In the genomic region with DNA sequence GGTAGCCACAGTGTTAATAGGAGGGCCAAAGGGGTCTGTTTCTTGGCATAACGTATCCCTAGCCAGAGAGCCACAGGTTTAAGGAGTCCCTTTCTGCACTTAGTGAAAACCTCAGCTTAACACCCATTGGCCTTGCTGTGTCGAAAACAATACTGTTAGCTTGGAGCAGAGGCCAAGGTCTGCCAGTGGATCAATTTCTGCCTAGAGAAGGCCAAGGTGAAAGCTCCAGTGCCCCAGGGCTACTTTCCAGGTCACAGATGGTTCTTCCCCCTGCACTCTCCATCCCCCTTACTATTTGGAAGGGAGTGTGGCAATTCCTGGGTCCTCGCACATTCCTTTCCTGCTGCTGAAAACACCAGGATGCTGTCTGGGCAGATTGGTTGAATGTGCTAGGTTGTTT, we compare ENCODE assay signal across 23 cellular contexts.
DNase-seq lines count a peak whose midpoint lies in the region; ATAC-seq, FAIRE-seq and TF ChIP-seq lines count a peak whose summit lies in the region.
"Had no signal": no experiment of that assay in that cellular context is flagged by ENCODE, and none has a peak within 500 bp of the region (broad histone marks: within the 10 kb centered on the region; RNA-seq: fewer than 3 reads in every experiment).

No MANE protein-coding gene starts in this region.

- ATAC-seq in K562 (no peak), HepG2 (peak; percentile 69), HG03139 (IDR thresholded peaks at IDR 0.05; ENCODE audit: unreplicated experiment) (no peak), GM21737 (IDR thresholded peaks at IDR 0.05; ENCODE audit: unreplicated experiment) (no peak)

- no peaks in the 10 kb centered on the region for H3K9me3 Mint-ChIP-seq in neural progenitor cell
- H3K9me3 Mint-ChIP-seq: H9 had no signal

- H3K9me1 ChIP-seq in K562 (ENCODE audit: control insufficient read depth, insufficient read depth, low read length): no peaks in the 10 kb centered on the region

- H3K27ac ChIP-seq in K562 (ENCODE audit: extremely low read depth, low read depth, low read length) (no peak overlapping the region), HepG2 (ENCODE audit: extremely low read length, insufficient read depth, low read length) (no peak overlapping the region), neural progenitor cell (no peak overlapping the region), suprapubic skin (peak overlapping the region; percentile 63)
- H3K27ac ChIP-seq: SJCRH30 had no signal

- H3K79me2 ChIP-seq in K562 (ENCODE audit: control insufficient read depth, insufficient read depth, low read length) (no peaks in the 10 kb centered on the region), HepG2 (ENCODE audit: insufficient read depth, low read length) (no peaks in the 10 kb centered on the region), neural progenitor cell (ENCODE audit: low read depth) (no peaks in the 10 kb centered on the region)

- H3K9me3 ChIP-seq in K562 (replicated peaks; ENCODE audit: control insufficient read depth, insufficient read depth, low read depth, low read length) (no peaks in the 10 kb centered on the region), HepG2 (ENCODE audit: low read length) (no peaks in the 10 kb centered on the region), neural progenitor cell (ENCODE audit: low read depth) (no peaks in the 10 kb centered on the region), suprapubic skin (no peaks in the 10 kb centered on the region)
- H3K9me3 ChIP-seq: SJCRH30 had no signal

- intact Hi-C loops in K562 (cut with micrococcal nuclease) (no loop called here), HepG2 (cut with micrococcal nuclease; ENCODE audit: unreplicated experiment) (no loop called here)

- H3K36me3 ChIP-seq in K562 (ENCODE audit: control insufficient read depth, insufficient read depth, low read length) (no peaks in the 10 kb centered on the region), HepG2 (replicated peaks in 1 of 2; ENCODE audit: control insufficient read depth in 1 of 2, insufficient read depth in 2 of 2, low read length in 2 of 2) (no peaks in the 10 kb centered on the region), neural progenitor cell (no peaks in the 10 kb centered on the region), suprapubic skin (no peaks in the 10 kb centered on the region)
- H3K36me3 ChIP-seq: SJCRH30 had no signal

- H3K4me2 ChIP-seq in K562 (ENCODE audit: insufficient read depth, low read length) (no peak overlapping the region), HepG2 (ENCODE audit: low read depth, low read length) (no peak overlapping the region), neural progenitor cell (no peak overlapping the region)

- H3K4me3 Mint-ChIP-seq in neural progenitor cell: no peak overlapping the region
- H3K4me3 Mint-ChIP-seq: B cell, CD14-positive monocyte, H9, IgD-negative memory B cell had no signal

- WGBS in K562 (ENCODE audit: insufficient coverage, low coverage, missing lambda C conversion rate): 76% methylated on average over 2 of the region's 3 CpGs
- WGBS in HepG2 (ENCODE audit: low lambda C conversion rate): 27% methylated on average over 3 of the region's 3 CpGs
- 94% methylated on average over 3 of the region's 3 CpGs for WGBS in suprapubic skin

- H3K27me3 ChIP-seq in K562 (ENCODE audit: control insufficient read depth in 2 of 2, insufficient read depth in 2 of 2, low read length in 2 of 2) (no peaks in the 10 kb centered on the region; a peak in 1 of 5 replicates), HepG2 (ENCODE audit: control insufficient read depth in 1 of 2, insufficient read depth in 2 of 2, low read length in 2 of 2) (peaks cover 0 to 5% of the 10 kb centered on the region in 2 experiments; a peak in 3 of 5 replicates), neural progenitor cell (no peaks in the 10 kb centered on the region), suprapubic skin (no peaks in the 10 kb centered on the region)
- H3K27me3 ChIP-seq: SJCRH30 had no signal

- no peak for TF ChIP-seq RAD21 in K562 (CRISPR knock-in tag; conservative IDR thresholded peaks at IDR 0.05 in 1 of 2, IDR thresholded peaks at IDR 0.05 in 1 of 2)
- no peak for TF ChIP-seq RAD21 in HepG2 (CRISPR knock-in tag; IDR thresholded peaks at IDR 0.05)

- DNase-seq in K562 (ENCODE audit: extremely low read depth in 1 of 4, low spot score in 3 of 4) (no peak), HepG2 (ENCODE audit: low spot score) (no peak), neural progenitor cell (ENCODE audit: low spot score) (no peak), suprapubic skin (ENCODE audit: low spot score in 2 of 2) (no peak), EL (no peak)
- DNase-seq: GDM1, H9, Karpas-422, MV-4-11, NCI-H1105 treated with DMSO at 0.1 percent for 48 hours, NCI-H1694, NCI-H2081, NCI-H526, OCI-M1 had no signal

- H2AFZ ChIP-seq in K562 (ENCODE audit: low read depth, low read length) (peak overlapping the region; percentile 51; the same call in 1 of the 2 replicates), HepG2 (ENCODE audit: low read length) (no peak overlapping the region), neural progenitor cell (replicated peaks) (peak overlapping the region; percentile 15)

- H3K4me3 ChIP-seq in K562 (no peak overlapping the region), HepG2 (replicated peaks in 1 of 3; ENCODE audit: insufficient read depth in 1 of 3, low read depth in 2 of 3, low read length in 3 of 3) (no peak overlapping the region), neural progenitor cell (no peak overlapping the region), suprapubic skin (no peak overlapping the region)
- H3K4me3 ChIP-seq: SJCRH30 had no signal

- H3K27me3 Mint-ChIP-seq in neural progenitor cell (ENCODE audit: insufficient read depth, low read depth): peaks cover 6% of the 10 kb centered on the region

- H3K4me1 ChIP-seq in K562 (replicated peaks in 1 of 2; ENCODE audit: control insufficient read depth in 2 of 2, insufficient read depth in 2 of 2, low read length in 2 of 2): peaks cover 8 to 27% of the 10 kb centered on the region in 2 experiments
- H3K4me1 ChIP-seq in HepG2 (ENCODE audit: insufficient read depth, low read length): no peaks in the 10 kb centered on the region
- H3K4me1 ChIP-seq in neural progenitor cell: peaks cover 13% of the 10 kb centered on the region
- peaks cover 27% of the 10 kb centered on the region for H3K4me1 ChIP-seq in suprapubic skin
- H3K4me1 ChIP-seq: SJCRH30 had no signal

- TF ChIP-seq EP300 in K562 (IDR thresholded peaks at IDR 0.05; ENCODE audit: low read length): no peak
- no peak for TF ChIP-seq EP300 in HepG2 (IDR thresholded peaks at IDR 0.05; ENCODE audit: low read depth in 2 of 2, low read length in 2 of 2)
- TF ChIP-seq EP300 in HepG2 (CRISPR knock-in tag; IDR thresholded peaks at IDR 0.05; ENCODE audit: borderline replicate concordance): no peak
- no peak for TF ChIP-seq EP300 in suprapubic skin (IDR thresholded peaks at IDR 0.05)

- TF ChIP-seq POLR2A in K562 (conservative IDR thresholded peaks at IDR 0.05) (no peak), HepG2 (IDR thresholded peaks at IDR 0.05; ENCODE audit: insufficient read depth in 1 of 2, low read depth in 2 of 2, low read length in 2 of 2) (no peak), suprapubic skin (IDR thresholded peaks at IDR 0.05) (no peak)

- no peak for FAIRE-seq in K562 (lab: Jason Lieb, UNC)
- FAIRE-seq in HepG2 (lab: Jason Lieb, UNC): no peak
- FAIRE-seq: A204.1, GM18507, RCC 7860 had no signal

- POLR2A ChIA-PET in K562 (lab: Yijun Ruan, JAX) (no interaction called here), HepG2 (lab: Yijun Ruan, JAX) (no interaction called here)

- H3F3A ChIP-seq in neural progenitor cell (ENCODE audit: low read depth): no peaks in the 10 kb centered on the region

- no peak overlapping the region for H3K9ac ChIP-seq in K562 (ENCODE audit: insufficient read depth in 1 of 2, low read depth in 2 of 2, low read length in 2 of 2)
- no peak overlapping the region for H3K9ac ChIP-seq in HepG2 (ENCODE audit: insufficient read depth, low read depth, low read length)
- H3K9ac ChIP-seq in neural progenitor cell: no peak overlapping the region

- H3K4me1 Mint-ChIP-seq in neural progenitor cell: peaks cover 9% of the 10 kb centered on the region
- H3K4me1 Mint-ChIP-seq: B cell, CD14-positive monocyte, IgD-negative memory B cell had no signal

- H4K20me1 ChIP-seq in K562 (replicated peaks; ENCODE audit: control insufficient read depth, insufficient read depth, low read length) (no peaks in the 10 kb centered on the region), HepG2 (ENCODE audit: insufficient read depth, low read length) (no peaks in the 10 kb centered on the region), neural progenitor cell (ENCODE audit: low read depth) (no peaks in the 10 kb centered on the region)

- no peaks in the 10 kb centered on the region for H3K36me3 Mint-ChIP-seq in neural progenitor cell
- H3K36me3 Mint-ChIP-seq: CD14-positive monocyte had no signal

- CTCF ChIA-PET in K562 (lab: Yijun Ruan, JAX; ENCODE audit: low intra/inter-chr PET ratio): no interaction called here
- CTCF ChIA-PET in HepG2 (lab: Yijun Ruan, JAX; ENCODE audit: low intra/inter-chr PET ratio, low total read pairs): no interaction called here

- BruUV-seq in K562 (replicated peaks; lab: Mats Ljungman, UMichigan) (no TSS peak), HepG2 (replicated peaks; lab: Mats Ljungman, UMichigan) (no TSS peak)

- in situ Hi-C loops in K562 (cut with MboI): no loop called here
- in situ Hi-C loops in HepG2 (cut with HindIII; ENCODE audit: extremely low pct_ligation_motif_present, low pct_unique_long_range_greater_than_20kb): no loop called here

- H3K27ac Mint-ChIP-seq in neural progenitor cell: peak overlapping the region; percentile 50
- H3K27ac Mint-ChIP-seq: B cell, CD14-positive monocyte had no signal

- TF ChIP-seq CTCF in K562 (IDR thresholded peaks at IDR 0.05 in 2 of 3, conservative IDR thresholded peaks at IDR 0.05 in 1 of 3; ENCODE audit: insufficient read depth in 2 of 3, low read depth in 1 of 3, low read length in 3 of 3) (no peak), HepG2 (CRISPR knock-in tag; IDR thresholded peaks at IDR 0.05) (no peak), neural progenitor cell (IDR thresholded peaks at IDR 0.05) (no peak), suprapubic skin (IDR thresholded peaks at IDR 0.05) (no peak)

TF ChIP-seq in K562, 482 proteins besides CTCF, POLR2A, EP300 and RAD21 (continues in another document):
- no peak for TF ChIP-seq ELF4 (CRISPR knock-in tag; IDR thresholded peaks at IDR 0.05)
- no peak for TF ChIP-seq RCOR1 (IDR thresholded peaks at IDR 0.05; ENCODE audit: borderline replicate concordance in 1 of 2, low read depth in 2 of 2, low read length in 2 of 2)
- no peak for TF ChIP-seq ZNF354B (CRISPR knock-in tag; IDR thresholded peaks at IDR 0.05)
- no peak for TF ChIP-seq FOXA1 (IDR thresholded peaks at IDR 0.05; ENCODE audit: borderline replicate concordance)
- TF ChIP-seq CHD4 (IDR thresholded peaks at IDR 0.05; ENCODE audit: insufficient read depth, insufficient replicate concordance, low read depth, low read length, poor library complexity, severe bottlenecking): no peak

TF ChIP-seq in HepG2, 621 proteins besides CTCF, POLR2A, EP300 and RAD21 (continues in another document):
- TF ChIP-seq RBM22 (optimal IDR thresholded peaks at IDR 0.05; ENCODE audit: low read length) (no peak), ARNT (IDR thresholded peaks at IDR 0.05) (no peak), GLI4 (CRISPR knock-in tag; IDR thresholded peaks at IDR 0.05; ENCODE audit: borderline replicate concordance) (no peak)
